1 cellular context compared by ENCODE assay signal in the genomic region with DNA sequence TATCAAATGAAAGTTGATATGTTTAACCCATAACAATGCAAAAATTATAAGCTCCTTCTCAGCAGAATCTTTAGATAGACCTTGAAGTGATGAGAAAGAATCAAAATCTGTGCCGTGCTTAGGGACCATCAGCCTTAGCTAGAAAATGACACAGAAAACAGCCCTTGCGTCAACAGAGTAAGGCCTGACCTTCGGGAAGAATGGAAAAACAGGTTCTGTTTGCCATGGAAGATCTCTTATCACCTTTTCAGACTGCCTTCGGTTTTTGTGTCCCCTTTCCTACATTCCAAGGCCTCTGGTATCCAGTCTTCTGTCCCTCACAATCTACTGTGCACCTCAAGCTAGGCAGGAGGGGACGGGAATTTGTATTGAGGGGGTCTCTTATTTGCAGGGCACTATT.
TF ChIP-seq lines count a peak whose summit lies in the region.

No MANE protein-coding gene starts in this region.

TF ChIP-seq in HepG2, 621 proteins besides CTCF, POLR2A, EP300 and RAD21 (continued from another document and continues in another):
- TF ChIP-seq, protein P1, sequence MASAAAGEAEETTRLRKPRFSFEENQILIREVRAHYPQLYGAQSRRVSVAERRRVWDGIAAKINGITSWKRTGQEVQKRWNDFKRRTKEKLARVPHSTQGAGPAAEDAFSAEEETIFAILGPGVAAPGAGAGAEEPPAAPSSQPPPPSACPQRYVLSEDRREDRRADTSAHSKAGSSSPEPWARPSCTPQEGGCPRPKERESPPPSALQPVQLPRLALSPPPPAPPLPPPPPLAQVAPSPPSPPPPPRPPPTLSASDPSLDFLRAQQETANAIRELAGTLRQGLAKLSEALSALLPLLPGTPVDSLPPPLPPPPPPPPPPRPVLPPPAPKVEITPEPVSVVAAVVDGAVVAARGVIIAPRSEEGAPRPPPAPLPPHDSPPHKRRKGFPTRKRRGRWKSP (CRISPR knock-in tag; IDR thresholded peaks at IDR 0.05) = no peak
- TF ChIP-seq SATB2 (CRISPR knock-in tag; IDR thresholded peaks at IDR 0.05) (no peak), GTF3A (CRISPR knock-in tag; conservative IDR thresholded peaks at IDR 0.05) (no peak), REXO4 (CRISPR knock-in tag; IDR thresholded peaks at IDR 0.05; ENCODE audit: borderline replicate concordance) (no peak), SMC3 (IDR thresholded peaks at IDR 0.05; ENCODE audit: low read length) (no peak), ZNF672 (CRISPR knock-in tag; IDR thresholded peaks at IDR 0.05) (no peak), AGO2 (optimal IDR thresholded peaks at IDR 0.05; ENCODE audit: low read depth, low read length) (no peak), RBM39 (IDR thresholded peaks at IDR 0.05; ENCODE audit: low read depth, low read length, poor library complexity, severe bottlenecking) (no peak), KDM4B (CRISPR knock-in tag; IDR thresholded peaks at IDR 0.05) (no peak), SP2 (CRISPR knock-in tag; IDR thresholded peaks at IDR 0.05) (no peak), BCL6 (CRISPR knock-in tag; IDR thresholded peaks at IDR 0.05) (0 out of 2 replicates have a peak, but pooled peaks have one; percentile 39), DR1 (CRISPR knock-in tag; IDR thresholded peaks at IDR 0.05) (no peak), ZNF20 (CRISPR knock-in tag; IDR thresholded peaks at IDR 0.05) (no peak), ZNF30 (CRISPR knock-in tag; IDR thresholded peaks at IDR 0.05) (no peak), ZNF121 (CRISPR knock-in tag; IDR thresholded peaks at IDR 0.05) (no peak), KDM1A (CRISPR knock-in tag; IDR thresholded peaks at IDR 0.05) (no peak), GLI4 (CRISPR knock-in tag; IDR thresholded peaks at IDR 0.05; ENCODE audit: borderline replicate concordance) (no peak), ZNF503 (CRISPR knock-in tag; IDR thresholded peaks at IDR 0.05) (peak; percentile 67), HNF4A (CRISPR knock-in tag; IDR thresholded peaks at IDR 0.05) (peak; percentile 51), U2AF2 (IDR thresholded peaks at IDR 0.05; ENCODE audit: low read depth, low read length) (no peak), ZNF264 (CRISPR knock-in tag; IDR thresholded peaks at IDR 0.05) (no peak), BRD4 (CRISPR knock-in tag; IDR thresholded peaks at IDR 0.05) (no peak), ZNF296 (CRISPR knock-in tag; conservative IDR thresholded peaks at IDR 0.05) (no peak), TARDBP (CRISPR knock-in tag; IDR thresholded peaks at IDR 0.05) (no peak), HOXA5 (CRISPR knock-in tag; IDR thresholded peaks at IDR 0.05) (no peak), ISL2 (CRISPR knock-in tag; IDR thresholded peaks at IDR 0.05) (peak; percentile 43; the same call in 1 of the 2 replicates), ZFP37 (CRISPR knock-in tag; IDR thresholded peaks at IDR 0.05; ENCODE audit: borderline replicate concordance) (no peak), NRL (CRISPR knock-in tag; IDR thresholded peaks at IDR 0.05; ENCODE audit: borderline replicate concordance) (no peak), TAF1 (CRISPR knock-in tag; IDR thresholded peaks at IDR 0.05) (no peak), ZSCAN29 (CRISPR knock-in tag; conservative IDR thresholded peaks at IDR 0.05) (no peak), ZNF550 (CRISPR knock-in tag; IDR thresholded peaks at IDR 0.05; ENCODE audit: borderline replicate concordance) (no peak), REL (CRISPR knock-in tag; conservative IDR thresholded peaks at IDR 0.05) (no peak), ZNF292 (CRISPR knock-in tag; IDR thresholded peaks at IDR 0.05; ENCODE audit: borderline replicate concordance, low read depth) (peak; percentile 64; the same call in 1 of the 2 replicates), TFDP2 (CRISPR knock-in tag; IDR thresholded peaks at IDR 0.05) (no peak), MEIS1 (CRISPR knock-in tag; IDR thresholded peaks at IDR 0.05; ENCODE audit: borderline replicate concordance) (no peak), ZC3H4 (CRISPR knock-in tag; IDR thresholded peaks at IDR 0.05; ENCODE audit: borderline replicate concordance) (no peak), HIC2 (CRISPR knock-in tag; IDR thresholded peaks at IDR 0.05; ENCODE audit: low read depth) (no peak), CHD2 (IDR thresholded peaks at IDR 0.05; ENCODE audit: low read depth, low read length) (no peak), ZNF460 (CRISPR knock-in tag; IDR thresholded peaks at IDR 0.05; ENCODE audit: borderline replicate concordance) (no peak), JDP2 (CRISPR knock-in tag; IDR thresholded peaks at IDR 0.05; ENCODE audit: borderline replicate concordance) (no peak), CREM (IDR thresholded peaks at IDR 0.05) (no peak), CREM (CRISPR knock-in tag; IDR thresholded peaks at IDR 0.05) (no peak), ZSCAN22 (CRISPR knock-in tag; IDR thresholded peaks at IDR 0.05) (no peak), MAF1 (CRISPR knock-in tag; IDR thresholded peaks at IDR 0.05; ENCODE audit: borderline replicate concordance) (no peak), TCF12 (IDR thresholded peaks at IDR 0.05) (no peak), TCF12 (CRISPR knock-in tag; IDR thresholded peaks at IDR 0.05) (no peak), NCOA2 (CRISPR knock-in tag; IDR thresholded peaks at IDR 0.05) (peak; percentile 28; the same call in 1 of the 2 replicates), TRIM24 (CRISPR knock-in tag; IDR thresholded peaks at IDR 0.05) (no peak), HDAC2 (CRISPR knock-in tag; IDR thresholded peaks at IDR 0.05) (peak; percentile 69), PHF8 (CRISPR knock-in tag; IDR thresholded peaks at IDR 0.05) (no peak), MXD4 (CRISPR knock-in tag; IDR thresholded peaks at IDR 0.05) (no peak), SP4 (CRISPR knock-in tag; IDR thresholded peaks at IDR 0.05) (no peak), ZMAT5 (CRISPR knock-in tag; IDR thresholded peaks at IDR 0.05; ENCODE audit: borderline replicate concordance, low read depth) (no peak), PLRG1 (conservative IDR thresholded peaks at IDR 0.05) (no peak)
- TF ChIP-seq, protein P2, sequence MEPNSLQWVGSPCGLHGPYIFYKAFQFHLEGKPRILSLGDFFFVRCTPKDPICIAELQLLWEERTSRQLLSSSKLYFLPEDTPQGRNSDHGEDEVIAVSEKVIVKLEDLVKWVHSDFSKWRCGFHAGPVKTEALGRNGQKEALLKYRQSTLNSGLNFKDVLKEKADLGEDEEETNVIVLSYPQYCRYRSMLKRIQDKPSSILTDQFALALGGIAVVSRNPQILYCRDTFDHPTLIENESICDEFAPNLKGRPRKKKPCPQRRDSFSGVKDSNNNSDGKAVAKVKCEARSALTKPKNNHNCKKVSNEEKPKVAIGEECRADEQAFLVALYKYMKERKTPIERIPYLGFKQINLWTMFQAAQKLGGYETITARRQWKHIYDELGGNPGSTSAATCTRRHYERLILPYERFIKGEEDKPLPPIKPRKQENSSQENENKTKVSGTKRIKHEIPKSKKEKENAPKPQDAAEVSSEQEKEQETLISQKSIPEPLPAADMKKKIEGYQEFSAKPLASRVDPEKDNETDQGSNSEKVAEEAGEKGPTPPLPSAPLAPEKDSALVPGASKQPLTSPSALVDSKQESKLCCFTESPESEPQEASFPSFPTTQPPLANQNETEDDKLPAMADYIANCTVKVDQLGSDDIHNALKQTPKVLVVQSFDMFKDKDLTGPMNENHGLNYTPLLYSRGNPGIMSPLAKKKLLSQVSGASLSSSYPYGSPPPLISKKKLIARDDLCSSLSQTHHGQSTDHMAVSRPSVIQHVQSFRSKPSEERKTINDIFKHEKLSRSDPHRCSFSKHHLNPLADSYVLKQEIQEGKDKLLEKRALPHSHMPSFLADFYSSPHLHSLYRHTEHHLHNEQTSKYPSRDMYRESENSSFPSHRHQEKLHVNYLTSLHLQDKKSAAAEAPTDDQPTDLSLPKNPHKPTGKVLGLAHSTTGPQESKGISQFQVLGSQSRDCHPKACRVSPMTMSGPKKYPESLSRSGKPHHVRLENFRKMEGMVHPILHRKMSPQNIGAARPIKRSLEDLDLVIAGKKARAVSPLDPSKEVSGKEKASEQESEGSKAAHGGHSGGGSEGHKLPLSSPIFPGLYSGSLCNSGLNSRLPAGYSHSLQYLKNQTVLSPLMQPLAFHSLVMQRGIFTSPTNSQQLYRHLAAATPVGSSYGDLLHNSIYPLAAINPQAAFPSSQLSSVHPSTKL (CRISPR knock-in tag; IDR thresholded peaks at IDR 0.05) = peak; percentile 90
- TF ChIP-seq, protein P3, sequence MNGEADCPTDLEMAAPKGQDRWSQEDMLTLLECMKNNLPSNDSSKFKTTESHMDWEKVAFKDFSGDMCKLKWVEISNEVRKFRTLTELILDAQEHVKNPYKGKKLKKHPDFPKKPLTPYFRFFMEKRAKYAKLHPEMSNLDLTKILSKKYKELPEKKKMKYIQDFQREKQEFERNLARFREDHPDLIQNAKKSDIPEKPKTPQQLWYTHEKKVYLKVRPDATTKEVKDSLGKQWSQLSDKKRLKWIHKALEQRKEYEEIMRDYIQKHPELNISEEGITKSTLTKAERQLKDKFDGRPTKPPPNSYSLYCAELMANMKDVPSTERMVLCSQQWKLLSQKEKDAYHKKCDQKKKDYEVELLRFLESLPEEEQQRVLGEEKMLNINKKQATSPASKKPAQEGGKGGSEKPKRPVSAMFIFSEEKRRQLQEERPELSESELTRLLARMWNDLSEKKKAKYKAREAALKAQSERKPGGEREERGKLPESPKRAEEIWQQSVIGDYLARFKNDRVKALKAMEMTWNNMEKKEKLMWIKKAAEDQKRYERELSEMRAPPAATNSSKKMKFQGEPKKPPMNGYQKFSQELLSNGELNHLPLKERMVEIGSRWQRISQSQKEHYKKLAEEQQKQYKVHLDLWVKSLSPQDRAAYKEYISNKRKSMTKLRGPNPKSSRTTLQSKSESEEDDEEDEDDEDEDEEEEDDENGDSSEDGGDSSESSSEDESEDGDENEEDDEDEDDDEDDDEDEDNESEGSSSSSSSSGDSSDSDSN (CRISPR knock-in tag; IDR thresholded peaks at IDR 0.05) = no peak
- TF ChIP-seq, protein P4, sequence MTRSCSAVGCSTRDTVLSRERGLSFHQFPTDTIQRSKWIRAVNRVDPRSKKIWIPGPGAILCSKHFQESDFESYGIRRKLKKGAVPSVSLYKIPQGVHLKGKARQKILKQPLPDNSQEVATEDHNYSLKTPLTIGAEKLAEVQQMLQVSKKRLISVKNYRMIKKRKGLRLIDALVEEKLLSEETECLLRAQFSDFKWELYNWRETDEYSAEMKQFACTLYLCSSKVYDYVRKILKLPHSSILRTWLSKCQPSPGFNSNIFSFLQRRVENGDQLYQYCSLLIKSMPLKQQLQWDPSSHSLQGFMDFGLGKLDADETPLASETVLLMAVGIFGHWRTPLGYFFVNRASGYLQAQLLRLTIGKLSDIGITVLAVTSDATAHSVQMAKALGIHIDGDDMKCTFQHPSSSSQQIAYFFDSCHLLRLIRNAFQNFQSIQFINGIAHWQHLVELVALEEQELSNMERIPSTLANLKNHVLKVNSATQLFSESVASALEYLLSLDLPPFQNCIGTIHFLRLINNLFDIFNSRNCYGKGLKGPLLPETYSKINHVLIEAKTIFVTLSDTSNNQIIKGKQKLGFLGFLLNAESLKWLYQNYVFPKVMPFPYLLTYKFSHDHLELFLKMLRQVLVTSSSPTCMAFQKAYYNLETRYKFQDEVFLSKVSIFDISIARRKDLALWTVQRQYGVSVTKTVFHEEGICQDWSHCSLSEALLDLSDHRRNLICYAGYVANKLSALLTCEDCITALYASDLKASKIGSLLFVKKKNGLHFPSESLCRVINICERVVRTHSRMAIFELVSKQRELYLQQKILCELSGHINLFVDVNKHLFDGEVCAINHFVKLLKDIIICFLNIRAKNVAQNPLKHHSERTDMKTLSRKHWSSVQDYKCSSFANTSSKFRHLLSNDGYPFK (CRISPR knock-in tag; IDR thresholded peaks at IDR 0.05; ENCODE audit: borderline replicate concordance) = no peak
- TF ChIP-seq, protein P5, sequence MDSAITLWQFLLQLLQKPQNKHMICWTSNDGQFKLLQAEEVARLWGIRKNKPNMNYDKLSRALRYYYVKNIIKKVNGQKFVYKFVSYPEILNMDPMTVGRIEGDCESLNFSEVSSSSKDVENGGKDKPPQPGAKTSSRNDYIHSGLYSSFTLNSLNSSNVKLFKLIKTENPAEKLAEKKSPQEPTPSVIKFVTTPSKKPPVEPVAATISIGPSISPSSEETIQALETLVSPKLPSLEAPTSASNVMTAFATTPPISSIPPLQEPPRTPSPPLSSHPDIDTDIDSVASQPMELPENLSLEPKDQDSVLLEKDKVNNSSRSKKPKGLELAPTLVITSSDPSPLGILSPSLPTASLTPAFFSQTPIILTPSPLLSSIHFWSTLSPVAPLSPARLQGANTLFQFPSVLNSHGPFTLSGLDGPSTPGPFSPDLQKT (CRISPR knock-in tag; IDR thresholded peaks at IDR 0.05; ENCODE audit: borderline replicate concordance) = no peak
